ENCODE assay signal across 1 cellular context in genomic region chr19:33393286-33394005, GRCh38.
TF ChIP-seq lines count a peak whose summit lies in the region.

No MANE protein-coding gene starts in this region.

TF ChIP-seq in HepG2, 621 proteins besides CTCF, POLR2A, EP300 and RAD21 (continued from another document and continues in another):
- no peak for TF ChIP-seq ZNF280D (CRISPR knock-in tag; IDR thresholded peaks at IDR 0.05)
- no peak for TF ChIP-seq NFIB (CRISPR knock-in tag; IDR thresholded peaks at IDR 0.05; ENCODE audit: borderline replicate concordance)
- no peak for TF ChIP-seq ATF1 (CRISPR knock-in tag; IDR thresholded peaks at IDR 0.05)
- no peak for TF ChIP-seq TBX2 (CRISPR knock-in tag; IDR thresholded peaks at IDR 0.05; ENCODE audit: borderline replicate concordance)
- TF ChIP-seq ZNF749 (CRISPR knock-in tag; IDR thresholded peaks at IDR 0.05; ENCODE audit: borderline replicate concordance): no peak
- TF ChIP-seq HNRNPLL (IDR thresholded peaks at IDR 0.05; ENCODE audit: low read depth, low read length, poor library complexity, severe bottlenecking): no peak
- peak; percentile 22; the same call in 1 of the 2 replicates for TF ChIP-seq WIZ (CRISPR knock-in tag; IDR thresholded peaks at IDR 0.05)
- TF ChIP-seq, protein P1, sequence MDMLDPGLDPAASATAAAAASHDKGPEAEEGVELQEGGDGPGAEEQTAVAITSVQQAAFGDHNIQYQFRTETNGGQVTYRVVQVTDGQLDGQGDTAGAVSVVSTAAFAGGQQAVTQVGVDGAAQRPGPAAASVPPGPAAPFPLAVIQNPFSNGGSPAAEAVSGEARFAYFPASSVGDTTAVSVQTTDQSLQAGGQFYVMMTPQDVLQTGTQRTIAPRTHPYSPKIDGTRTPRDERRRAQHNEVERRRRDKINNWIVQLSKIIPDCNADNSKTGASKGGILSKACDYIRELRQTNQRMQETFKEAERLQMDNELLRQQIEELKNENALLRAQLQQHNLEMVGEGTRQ (IDR thresholded peaks at IDR 0.05; ENCODE audit: low read depth, low read length): no peak
- TF ChIP-seq, protein P1 (CRISPR knock-in tag; IDR thresholded peaks at IDR 0.05; ENCODE audit: borderline replicate concordance): no peak
- 0 out of 2 replicates have a peak, but pooled peaks have one; percentile 56 for TF ChIP-seq ZNF761 (CRISPR knock-in tag; conservative IDR thresholded peaks at IDR 0.05)
- no peak for TF ChIP-seq SETDB1 (CRISPR knock-in tag; IDR thresholded peaks at IDR 0.05; ENCODE audit: borderline replicate concordance)
- TF ChIP-seq CHD2 (IDR thresholded peaks at IDR 0.05; ENCODE audit: low read depth, low read length): no peak
- peak; percentile 18; the same call in 1 of the 2 replicates for TF ChIP-seq KAT7 (CRISPR knock-in tag; IDR thresholded peaks at IDR 0.05; ENCODE audit: borderline replicate concordance)
- TF ChIP-seq IKZF1 (IDR thresholded peaks at IDR 0.05): no peak
- TF ChIP-seq ZBTB20 (CRISPR knock-in tag; IDR thresholded peaks at IDR 0.05; ENCODE audit: borderline replicate concordance, low read depth): no peak
- no peak for TF ChIP-seq SIN3B (IDR thresholded peaks at IDR 0.05; ENCODE audit: low read length)
- no peak for TF ChIP-seq ZNF230 (CRISPR knock-in tag; IDR thresholded peaks at IDR 0.05)
- TF ChIP-seq, protein P2, sequence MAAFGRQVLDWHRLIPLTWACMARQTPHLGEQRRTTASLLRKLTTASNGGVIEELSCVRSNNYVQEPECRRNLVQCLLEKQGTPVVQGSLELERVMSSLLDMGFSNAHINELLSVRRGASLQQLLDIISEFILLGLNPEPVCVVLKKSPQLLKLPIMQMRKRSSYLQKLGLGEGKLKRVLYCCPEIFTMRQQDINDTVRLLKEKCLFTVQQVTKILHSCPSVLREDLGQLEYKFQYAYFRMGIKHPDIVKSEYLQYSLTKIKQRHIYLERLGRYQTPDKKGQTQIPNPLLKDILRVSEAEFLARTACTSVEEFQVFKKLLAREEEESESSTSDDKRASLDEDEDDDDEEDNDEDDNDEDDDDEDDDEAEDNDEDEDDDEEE (CRISPR knock-in tag; IDR thresholded peaks at IDR 0.05): no peak
- TF ChIP-seq ZNF205 (CRISPR knock-in tag; IDR thresholded peaks at IDR 0.05): no peak
- TF ChIP-seq RFXANK (CRISPR knock-in tag; IDR thresholded peaks at IDR 0.05): no peak
- no peak for TF ChIP-seq ZBTB43 (CRISPR knock-in tag; conservative IDR thresholded peaks at IDR 0.05)
- TF ChIP-seq MYC (CRISPR knock-in tag; IDR thresholded peaks at IDR 0.05; ENCODE audit: borderline replicate concordance): peak; percentile 35; the same call in 1 of the 2 replicates
- no peak for TF ChIP-seq HNRNPH1 (optimal IDR thresholded peaks at IDR 0.05; ENCODE audit: low read depth, low read length)
- TF ChIP-seq PRMT3 (CRISPR knock-in tag; IDR thresholded peaks at IDR 0.05; ENCODE audit: borderline replicate concordance, low read depth): no peak
- no peak for TF ChIP-seq TCF7L2 (IDR thresholded peaks at IDR 0.05; ENCODE audit: low read depth, low read length)
- peak; percentile 55; the same call in 1 of the 2 replicates for TF ChIP-seq HDAC2 (CRISPR knock-in tag; IDR thresholded peaks at IDR 0.05)
- 0 out of 2 replicates have a peak, but pooled peaks have one; percentile 41 for TF ChIP-seq RXRB (CRISPR knock-in tag; IDR thresholded peaks at IDR 0.05; ENCODE audit: borderline replicate concordance)
- 0 out of 2 replicates have a peak, but pooled peaks have one; percentile 15 for TF ChIP-seq JUN (CRISPR knock-in tag; IDR thresholded peaks at IDR 0.05)
- TF ChIP-seq ZNF3 (CRISPR knock-in tag; IDR thresholded peaks at IDR 0.05): no peak
- TF ChIP-seq E2F2 (CRISPR knock-in tag; IDR thresholded peaks at IDR 0.05; ENCODE audit: borderline replicate concordance): no peak
- no peak for TF ChIP-seq MATR3 (CRISPR knock-in tag; IDR thresholded peaks at IDR 0.05)
- TF ChIP-seq KMT2A (CRISPR knock-in tag; IDR thresholded peaks at IDR 0.05): no peak
- peak; percentile 23 to 82 for TF ChIP-seq REST (IDR thresholded peaks at IDR 0.05; ENCODE audit: borderline replicate concordance in 1 of 2, low read depth in 1 of 2, low read length in 2 of 2)
- no peak for TF ChIP-seq NFE2L2 (IDR thresholded peaks at IDR 0.05; ENCODE audit: low read length)
- TF ChIP-seq TSC22D2 (CRISPR knock-in tag; IDR thresholded peaks at IDR 0.05; ENCODE audit: borderline replicate concordance): no peak
- no peak for TF ChIP-seq ZBTB14 (CRISPR knock-in tag; IDR thresholded peaks at IDR 0.05)
- TF ChIP-seq CHCHD3 (CRISPR knock-in tag; IDR thresholded peaks at IDR 0.05): no peak
- TF ChIP-seq, protein P3, sequence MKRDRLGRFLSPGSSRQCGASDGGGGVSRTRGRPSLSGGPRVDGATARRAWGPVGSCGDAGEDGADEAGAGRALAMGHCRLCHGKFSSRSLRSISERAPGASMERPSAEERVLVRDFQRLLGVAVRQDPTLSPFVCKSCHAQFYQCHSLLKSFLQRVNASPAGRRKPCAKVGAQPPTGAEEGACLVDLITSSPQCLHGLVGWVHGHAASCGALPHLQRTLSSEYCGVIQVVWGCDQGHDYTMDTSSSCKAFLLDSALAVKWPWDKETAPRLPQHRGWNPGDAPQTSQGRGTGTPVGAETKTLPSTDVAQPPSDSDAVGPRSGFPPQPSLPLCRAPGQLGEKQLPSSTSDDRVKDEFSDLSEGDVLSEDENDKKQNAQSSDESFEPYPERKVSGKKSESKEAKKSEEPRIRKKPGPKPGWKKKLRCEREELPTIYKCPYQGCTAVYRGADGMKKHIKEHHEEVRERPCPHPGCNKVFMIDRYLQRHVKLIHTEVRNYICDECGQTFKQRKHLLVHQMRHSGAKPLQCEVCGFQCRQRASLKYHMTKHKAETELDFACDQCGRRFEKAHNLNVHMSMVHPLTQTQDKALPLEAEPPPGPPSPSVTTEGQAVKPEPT (CRISPR knock-in tag; IDR thresholded peaks at IDR 0.05; ENCODE audit: low read depth): 0 out of 2 replicates have a peak, but pooled peaks have one; percentile 7
- peak; percentile 31 for TF ChIP-seq YY1 (IDR thresholded peaks at IDR 0.05; ENCODE audit: insufficient read depth, insufficient replicate concordance, low read depth, low read length)
- TF ChIP-seq PHB2 (IDR thresholded peaks at IDR 0.05; ENCODE audit: partially characterized antibody): no peak
- TF ChIP-seq GFI1 (CRISPR knock-in tag; IDR thresholded peaks at IDR 0.05; ENCODE audit: borderline replicate concordance): no peak
- TF ChIP-seq SSRP1 (CRISPR knock-in tag; IDR thresholded peaks at IDR 0.05): no peak
- TF ChIP-seq HDAC6 (IDR thresholded peaks at IDR 0.05; ENCODE audit: low read depth, low read length): no peak
- TF ChIP-seq NBN (conservative IDR thresholded peaks at IDR 0.05): no peak
- TF ChIP-seq CBX5 (CRISPR knock-in tag; IDR thresholded peaks at IDR 0.05; ENCODE audit: borderline replicate concordance): no peak
- no peak for TF ChIP-seq GPBP1L1 (CRISPR knock-in tag; IDR thresholded peaks at IDR 0.05)
- TF ChIP-seq, protein P4, sequence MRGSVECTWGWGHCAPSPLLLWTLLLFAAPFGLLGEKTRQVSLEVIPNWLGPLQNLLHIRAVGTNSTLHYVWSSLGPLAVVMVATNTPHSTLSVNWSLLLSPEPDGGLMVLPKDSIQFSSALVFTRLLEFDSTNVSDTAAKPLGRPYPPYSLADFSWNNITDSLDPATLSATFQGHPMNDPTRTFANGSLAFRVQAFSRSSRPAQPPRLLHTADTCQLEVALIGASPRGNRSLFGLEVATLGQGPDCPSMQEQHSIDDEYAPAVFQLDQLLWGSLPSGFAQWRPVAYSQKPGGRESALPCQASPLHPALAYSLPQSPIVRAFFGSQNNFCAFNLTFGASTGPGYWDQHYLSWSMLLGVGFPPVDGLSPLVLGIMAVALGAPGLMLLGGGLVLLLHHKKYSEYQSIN (CRISPR knock-in tag; IDR thresholded peaks at IDR 0.05; ENCODE audit: borderline replicate concordance): no peak
- no peak; the same call in 1 of the 2 replicates for TF ChIP-seq ELF3 (CRISPR knock-in tag; IDR thresholded peaks at IDR 0.05)
- TF ChIP-seq ZNF460 (CRISPR knock-in tag; IDR thresholded peaks at IDR 0.05; ENCODE audit: borderline replicate concordance): no peak
- peak; percentile 24; the same call in 1 of the 2 replicates for TF ChIP-seq GABPB1 (CRISPR knock-in tag; IDR thresholded peaks at IDR 0.05)
- TF ChIP-seq ZNF546 (CRISPR knock-in tag; conservative IDR thresholded peaks at IDR 0.05): no peak
